ENCODE assay signal across 24 cellular contexts in the genomic region with DNA sequence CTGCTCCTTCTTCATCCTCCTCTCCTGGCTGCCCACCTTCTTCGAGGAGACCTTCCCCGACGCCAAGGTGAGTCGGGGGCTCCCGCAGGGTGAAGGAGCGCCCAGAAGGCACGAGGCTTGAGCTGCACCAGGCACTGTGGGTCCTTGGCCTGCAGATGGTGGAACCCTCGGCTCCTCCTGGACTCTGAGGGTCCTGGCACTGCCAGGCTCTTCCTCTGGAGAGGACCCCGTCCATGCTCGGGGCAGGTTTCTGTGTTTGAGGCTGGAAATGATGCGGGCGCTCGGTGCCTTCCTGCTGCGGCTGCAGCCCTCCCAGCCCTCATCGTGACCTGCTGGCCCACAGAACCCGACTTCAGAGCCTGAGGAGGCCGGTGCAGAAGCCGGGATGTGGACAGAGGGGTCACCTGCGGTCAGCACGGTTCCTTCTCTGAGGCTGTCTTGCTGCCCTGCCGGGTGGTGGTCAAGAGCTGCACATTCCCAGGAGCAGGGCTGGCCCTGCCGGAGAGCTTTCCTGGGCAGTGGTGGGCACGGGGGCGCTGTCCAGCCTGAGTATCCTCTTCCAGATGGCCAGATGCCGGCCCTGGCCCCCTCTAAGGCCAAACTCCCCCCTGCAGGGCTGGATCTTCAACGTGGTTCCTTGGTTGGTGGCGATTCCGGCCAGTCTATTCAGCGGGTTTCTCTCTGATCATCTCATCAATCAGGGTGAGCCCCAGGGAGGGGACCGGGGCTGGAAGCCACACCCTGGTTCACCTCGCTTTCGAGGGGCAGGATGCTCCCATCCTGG. TPM values are rescaled to one million over a fixed set of nuclear protein-coding genes. Genes with fewer than 3 reads are reported as not detected.
DNase-seq lines count a peak whose midpoint lies in the region; ATAC-seq and TF ChIP-seq lines count a peak whose summit lies in the region.
"Had no signal": no experiment of that assay in that cellular context is flagged by ENCODE, and none has a peak within 500 bp of the region (broad histone marks: within the 10 kb centered on the region; RNA-seq: fewer than 3 reads in every experiment).

No MANE protein-coding gene starts in this region.

- peak; percentile 12 for DNase-seq in left ventricle myocardium superior
- DNase-seq in right atrium auricular region (ENCODE audit: low spot score) = no peak
- peak; percentile 0 for DNase-seq in retina
- DNase-seq in NCI-H2081 treated with DMSO at 0.1 percent for 48 hours (lab: John Stamatoyannopoulos, UW) = no peak
- no peak for DNase-seq in foreskin fibroblast
- DNase-seq: 8988T; C1 segment of cervical spinal cord; CD4-positive, CD25-positive, alpha-beta regulatory T cell; CD8-positive, alpha-beta memory T cell; COR-L47; DMS 273 treated with DMSO at 0.1 percent for 48 hours; DMS53; DND-41; EL; GM23248; HFFc6 had no signal

- intact Hi-C loops in left ventricle myocardium superior (cut with micrococcal nuclease) = no loop called here

- H3K4me3 ChIP-seq in right atrium auricular region (no peak overlapping the region), foreskin fibroblast (ENCODE audit: low read depth in 1 of 2, low read length in 2 of 2) (no peak overlapping the region)
- H3K4me3 ChIP-seq: GM12878, GM23248, HAP-1 had no signal

- ATAC-seq in left ventricle myocardium superior (no peak), GM21723 (IDR thresholded peaks at IDR 0.05; ENCODE audit: unreplicated experiment) (no peak)
- ATAC-seq: GM12878 had no signal

- TF ChIP-seq CTCF in right atrium auricular region (IDR thresholded peaks at IDR 0.05) (no peak), foreskin fibroblast (IDR thresholded peaks at IDR 0.05; ENCODE audit: low read depth, low read length) (no peak)

- no peaks in the 10 kb centered on the region for H3K36me3 ChIP-seq in right atrium auricular region
- H3K36me3 ChIP-seq: HAP-1 had no signal

- TF ChIP-seq RAD21 in Ishikawa (IDR thresholded peaks at IDR 0.05; ENCODE audit: low read depth) = no peak

- H3K27ac ChIP-seq in right atrium auricular region = no peak overlapping the region
- H3K27ac ChIP-seq: GM23248, HL-60 had no signal

- H3K27me3 ChIP-seq in right atrium auricular region = no peaks in the 10 kb centered on the region

- no peaks in the 10 kb centered on the region for H3K4me1 ChIP-seq in right atrium auricular region
- H3K4me1 ChIP-seq: HAP-1 had no signal

- TF ChIP-seq EP300 in Ishikawa (IDR thresholded peaks at IDR 0.05; ENCODE audit: borderline replicate concordance) = no peak

- no peaks in the 10 kb centered on the region for H3K9me3 ChIP-seq in right atrium auricular region
- H3K9me3 ChIP-seq: HAP-1 had no signal

TF ChIP-seq in Ishikawa, 13 proteins besides CTCF, POLR2A, EP300 and RAD21:
- TF ChIP-seq, protein P1, sequence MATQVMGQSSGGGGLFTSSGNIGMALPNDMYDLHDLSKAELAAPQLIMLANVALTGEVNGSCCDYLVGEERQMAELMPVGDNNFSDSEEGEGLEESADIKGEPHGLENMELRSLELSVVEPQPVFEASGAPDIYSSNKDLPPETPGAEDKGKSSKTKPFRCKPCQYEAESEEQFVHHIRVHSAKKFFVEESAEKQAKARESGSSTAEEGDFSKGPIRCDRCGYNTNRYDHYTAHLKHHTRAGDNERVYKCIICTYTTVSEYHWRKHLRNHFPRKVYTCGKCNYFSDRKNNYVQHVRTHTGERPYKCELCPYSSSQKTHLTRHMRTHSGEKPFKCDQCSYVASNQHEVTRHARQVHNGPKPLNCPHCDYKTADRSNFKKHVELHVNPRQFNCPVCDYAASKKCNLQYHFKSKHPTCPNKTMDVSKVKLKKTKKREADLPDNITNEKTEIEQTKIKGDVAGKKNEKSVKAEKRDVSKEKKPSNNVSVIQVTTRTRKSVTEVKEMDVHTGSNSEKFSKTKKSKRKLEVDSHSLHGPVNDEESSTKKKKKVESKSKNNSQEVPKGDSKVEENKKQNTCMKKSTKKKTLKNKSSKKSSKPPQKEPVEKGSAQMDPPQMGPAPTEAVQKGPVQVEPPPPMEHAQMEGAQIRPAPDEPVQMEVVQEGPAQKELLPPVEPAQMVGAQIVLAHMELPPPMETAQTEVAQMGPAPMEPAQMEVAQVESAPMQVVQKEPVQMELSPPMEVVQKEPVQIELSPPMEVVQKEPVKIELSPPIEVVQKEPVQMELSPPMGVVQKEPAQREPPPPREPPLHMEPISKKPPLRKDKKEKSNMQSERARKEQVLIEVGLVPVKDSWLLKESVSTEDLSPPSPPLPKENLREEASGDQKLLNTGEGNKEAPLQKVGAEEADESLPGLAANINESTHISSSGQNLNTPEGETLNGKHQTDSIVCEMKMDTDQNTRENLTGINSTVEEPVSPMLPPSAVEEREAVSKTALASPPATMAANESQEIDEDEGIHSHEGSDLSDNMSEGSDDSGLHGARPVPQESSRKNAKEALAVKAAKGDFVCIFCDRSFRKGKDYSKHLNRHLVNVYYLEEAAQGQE (IDR thresholded peaks at IDR 0.05; ENCODE audit: low read depth) = 0 out of 2 replicates have a peak, but pooled peaks have one; percentile 16
- no peak for TF ChIP-seq NFIC (IDR thresholded peaks at IDR 0.05)

RNA-seq across cellular contexts. Expression of a gene that starts 11.3 kb away (rescaled TPM):
- 1.5 TPM for total RNA-seq in left ventricle myocardium superior
- 1 to 10 TPM; 1.3 to 1.8 TPM for total RNA-seq in right atrium auricular region
- total RNA-seq: H4 had no signal

RNA-seq across cellular contexts. Expression of a gene that starts 25.9 kb away (rescaled TPM):
- total RNA-seq in left ventricle myocardium superior (16.1 TPM), right atrium auricular region (10 to 100 TPM; 16.8 to 18.7 TPM)

RNA-seq across cellular contexts. Expression of a gene that starts 37.5 kb away (rescaled TPM):
- 38.3 TPM for total RNA-seq in left ventricle myocardium superior
- total RNA-seq in right atrium auricular region = 10 to 100 TPM; 34.7 to 37.5 TPM

RNA-seq across cellular contexts. Expression of a gene that starts 43.0 kb away (rescaled TPM):
- total RNA-seq in left ventricle myocardium superior = not detected
- total RNA-seq in right atrium auricular region = not detected
- total RNA-seq: A673; CD4-positive, CD25-positive, alpha-beta regulatory T cell; CD8-positive, alpha-beta memory T cell; G401; GM23248; H4; HFFc6 had no signal

Comparison
In these comparisons a context has a peak if more than half of its experiments do, and no peak if none do; other contexts are left out.
1. DNase-seq: peak in left ventricle myocardium superior (single experiment) and retina (single experiment); none in right atrium auricular region (single experiment), NCI-H2081 treated with DMSO at 0.1 percent for 48 hours (single experiment) and foreskin fibroblast (0 of 2).